In the genomic region with DNA sequence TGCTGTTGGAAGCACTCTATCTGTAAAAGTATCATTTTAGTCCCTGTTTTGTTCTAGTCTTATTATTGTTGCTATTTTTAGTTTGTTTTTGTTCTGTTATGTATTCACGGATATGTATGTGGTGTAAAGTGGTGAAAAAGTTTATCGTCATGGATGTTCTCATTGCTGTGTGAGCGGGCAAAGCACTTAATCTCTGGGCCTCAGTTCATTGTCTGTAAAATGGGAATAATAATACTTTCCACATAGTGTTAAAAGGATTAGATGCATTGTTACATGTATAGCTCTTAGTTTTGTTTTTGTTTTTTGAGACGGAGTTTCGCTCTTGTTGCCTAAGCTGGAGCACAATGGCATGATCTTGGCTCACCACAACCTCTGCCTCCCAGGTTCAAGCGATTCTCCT, we compare ENCODE assay signal across 26 cellular contexts. TPM values are rescaled to one million over a fixed set of nuclear protein-coding genes. Genes with fewer than 3 reads are reported as not detected.
A peak's percentile ranks its signal among the peaks of the same experiment; 100 is the strongest.
DNase-seq lines count a peak whose midpoint lies in the region; ATAC-seq and TF ChIP-seq lines count a peak whose summit lies in the region.
"Had no signal": no experiment of that assay in that cellular context is flagged by ENCODE, and none has a peak within 500 bp of the region (broad histone marks: within the 10 kb centered on the region; RNA-seq: fewer than 3 reads in every experiment).

No MANE protein-coding gene starts in this region.

- no peaks in the 10 kb centered on the region for H3K9me3 Mint-ChIP-seq in CD4-positive, alpha-beta T cell

- peak overlapping the region; percentile 74 for H3K27ac Mint-ChIP-seq in CD4-positive, alpha-beta T cell
- H3K27ac Mint-ChIP-seq: B cell had no signal

- no peak overlapping the region for H3K4me3 Mint-ChIP-seq in CD4-positive, alpha-beta T cell
- H3K4me3 Mint-ChIP-seq: B cell had no signal

- BruUV-seq in A673 (replicated peaks; lab: Mats Ljungman, UMichigan) (TSS peak; percentile 13), Panc1 (replicated peaks; lab: Mats Ljungman, UMichigan) (TSS peak; percentile 43)

- TF ChIP-seq CTCF in A673 (conservative IDR thresholded peaks at IDR 0.05; ENCODE audit: low read depth, low read length) (no peak), Panc1 (IDR thresholded peaks at IDR 0.05) (no peak), dorsolateral prefrontal cortex (IDR thresholded peaks at IDR 0.05 in 54 of 56, conservative IDR thresholded peaks at IDR 0.05 in 2 of 56; ENCODE audit: low read depth in 1 of 56, partially characterized antibody in 56 of 56) (no peak)
- no peak for TF ChIP-seq CTCF in CD4-positive, alpha-beta T cell (IDR thresholded peaks at IDR 0.05)

- peaks cover 59% of the 10 kb centered on the region for H3K36me3 Mint-ChIP-seq in CD4-positive, alpha-beta T cell (ENCODE audit: low read depth)

- in situ Hi-C loops in Panc1 (cut with HindIII; ENCODE audit: low pct_unique_long_range_greater_than_20kb, low sequenced_read_pairs): no loop called here

- POLR2A ChIA-PET in A673 (lab: Charles Lee; ENCODE audit: low non-redundant PET) (no interaction called here), Panc1 (lab: Charles Lee) (interaction anchor here (0.6 kb wide), 2 partner anchors 14 to 28 kb away, joined by 3 to 5 read pairs; no protein-coding TSS in a partner anchor)
- POLR2A ChIA-PET in CD4-positive, alpha-beta T cell (lab: Charles Lee): no interaction called here

- H3K36me3 ChIP-seq in A673 (ENCODE audit: insufficient read depth, low read length, poor library complexity, severe bottlenecking) (peaks cover under 1% of the 10 kb centered on the region), Panc1 (ENCODE audit: control insufficient read depth, insufficient read depth, low read length) (no peaks in the 10 kb centered on the region)

- H3K27me3 ChIP-seq in A673 (replicated peaks; ENCODE audit: insufficient read depth, low read depth, low read length, poor library complexity) (no peaks in the 10 kb centered on the region), Panc1 (ENCODE audit: control insufficient read depth, insufficient read depth, low read length) (no peaks in the 10 kb centered on the region), dorsolateral prefrontal cortex (no peaks in the 10 kb centered on the region)
- no peaks in the 10 kb centered on the region for H3K27me3 ChIP-seq in CD4-positive, alpha-beta T cell (ENCODE audit: control insufficient read depth, insufficient read depth, low read length)
- H3K27me3 ChIP-seq: SJSA1 had no signal

- H3K27me3 Mint-ChIP-seq in CD4-positive, alpha-beta T cell: no peaks in the 10 kb centered on the region
- H3K27me3 Mint-ChIP-seq: B cell had no signal

- ATAC-seq in CD4-positive, alpha-beta T cell (ENCODE audit: poor library complexity): no peak
- ATAC-seq in Panc1 (no peak), left lobe of liver (no peak), left colon (no peak), HG03442 (IDR thresholded peaks at IDR 0.05; ENCODE audit: unreplicated experiment) (no peak)

- peaks cover 45% of the 10 kb centered on the region for H3K4me1 Mint-ChIP-seq in CD4-positive, alpha-beta T cell (ENCODE audit: low read depth)

- H3K9me3 ChIP-seq in A673 (ENCODE audit: low read depth, low read length, poor library complexity, severe bottlenecking) (no peaks in the 10 kb centered on the region), Panc1 (ENCODE audit: control insufficient read depth, insufficient read depth, low read depth, low read length) (no peaks in the 10 kb centered on the region)
- no peaks in the 10 kb centered on the region for H3K9me3 ChIP-seq in CD4-positive, alpha-beta T cell (ENCODE audit: control insufficient read depth, low read length)
- H3K9me3 ChIP-seq: SJSA1 had no signal

- CTCF ChIA-PET in A673 (lab: Charles Lee): no interaction called here
- CTCF ChIA-PET in CD4-positive, alpha-beta T cell (lab: Charles Lee): no interaction called here
- CTCF ChIA-PET in Panc1 (lab: Charles Lee): no interaction called here

- H3K4me1 ChIP-seq in A673 (ENCODE audit: insufficient read depth, low read length, poor library complexity, severe bottlenecking) (peaks cover 22% of the 10 kb centered on the region), Panc1 (ENCODE audit: control insufficient read depth, insufficient read depth, low read length) (peaks cover 7% of the 10 kb centered on the region)

- no peak overlapping the region for H3K27ac ChIP-seq in A673 (ENCODE audit: low read depth, low read length, poor library complexity, severe bottlenecking)
- no peak overlapping the region for H3K27ac ChIP-seq in CD4-positive, alpha-beta T cell (ENCODE audit: low read depth, low read length)
- H3K27ac ChIP-seq in Panc1 (ENCODE audit: low read length): no peak overlapping the region
- H3K27ac ChIP-seq in dorsolateral prefrontal cortex: peak overlapping the region in 5 of 59 donors; percentile 11 to 26 (median 14)
- H3K27ac ChIP-seq: C4-2B, HL-60, PC-9, SJSA1 had no signal

- DNase-seq in A673 (ENCODE audit: low spot score) (no peak), Panc1 (ENCODE audit: low read depth, low spot score) (no peak), left lobe of liver (ENCODE audit: low spot score) (peak; percentile 5), left colon (no peak), dorsolateral prefrontal cortex (no peak)
- DNase-seq in CD4-positive, alpha-beta T cell: no peak
- DNase-seq: DMS153, DND-41, H7, Kasumi-1, MV-4-11, NCI-H1105, NCI-H1436 treated with DMSO at 0.1 percent for 48 hours, NCI-H187 treated with DMSO at 0.1 percent for 48 hours, NCI-H2171 treated with DMSO at 0.1 percent for 48 hours, NCI-H345, NCI-H510A treated with DMSO at 0.1 percent for 48 hours, NCI-H774, PC-9, Right ventricle myocardium superior, RPMI8226 had no signal

- H3K4me3 ChIP-seq in A673 (ENCODE audit: low read depth, low read length, poor library complexity, severe bottlenecking) (no peak overlapping the region), Panc1 (ENCODE audit: low read depth in 2 of 2, low read length in 2 of 2) (no peak overlapping the region), dorsolateral prefrontal cortex (no peak overlapping the region)
- H3K4me3 ChIP-seq: PC-9, SJSA1 had no signal

- intact Hi-C loops in A673 (cut with micrococcal nuclease; ENCODE audit: unreplicated experiment) (no loop called here), Panc1 (cut with micrococcal nuclease; ENCODE audit: unreplicated experiment) (no loop called here), left colon (cut with DNase I, micrococcal nuclease) (no loop called here), dorsolateral prefrontal cortex (cut with DNase I) (no loop called here)
- intact Hi-C loops in CD4-positive, alpha-beta T cell (cut with DNase I, micrococcal nuclease): loop anchor here in 1 of 2 experiments (1.0 kb wide), 1 partner anchor 35 kb away; no protein-coding TSS in a partner anchor

RNA-seq across cellular contexts. Expression of gene TAOK1, which starts 19.8 kb away (rescaled TPM):
- total RNA-seq in A673 (2021): 83.8 and 85.5 TPM in 2 replicates
- 10 to 100 TPM; 33.1 to 33.8 TPM for total RNA-seq in CD4-positive, alpha-beta T cell
- total RNA-seq in Panc1 (2021; ENCODE audit: unreplicated experiment): 111 TPM
- 32.3 TPM for polyA plus RNA-seq in Panc1 (2012; ENCODE audit: insufficient read length)
- total RNA-seq in left lobe of liver: 20.9 TPM
- total RNA-seq in left colon: 10 to 100 TPM; 50.6 to 54.9 TPM
- 100 to 1,000 TPM; 102 to 159 (median 134) TPM for total RNA-seq in dorsolateral prefrontal cortex
